ENCODE assay signal across 18 cellular contexts in genomic region chr2:125959047-125959446, GRCh38.
"Had no signal": no experiment of that assay in that cellular context is flagged by ENCODE, and none has a peak within 500 bp of the region (broad histone marks: within the 10 kb centered on the region; RNA-seq: fewer than 3 reads in every experiment).

No MANE protein-coding gene starts in this region.

- H3K4me1 Mint-ChIP-seq: naive thymus-derived CD4-positive, alpha-beta T cell had no signal

- H3K27me3 Mint-ChIP-seq: naive thymus-derived CD4-positive, alpha-beta T cell had no signal

- ATAC-seq: foreskin keratinocyte; naive thymus-derived CD4-positive, alpha-beta T cell; sciatic nerve had no signal

- H3K9me3 ChIP-seq: colonic mucosa had no signal

- H3K27ac ChIP-seq: colonic mucosa, foreskin keratinocyte, stomach had no signal

- H3K27me3 ChIP-seq: colonic mucosa, foreskin keratinocyte, stomach had no signal

- H3K36me3 ChIP-seq: colonic mucosa, stomach had no signal

- H3K36me3 Mint-ChIP-seq: naive thymus-derived CD4-positive, alpha-beta T cell had no signal

- DNase-seq: colonic mucosa; dermis blood vessel endothelial cell; erythroblast; foreskin keratinocyte; head of caudate nucleus; hippocampal formation; kidney glomerular epithelial cell; naive thymus-derived CD4-positive, alpha-beta T cell; nephron progenitor cell; posterior cingulate gyrus; stimulated activated CD4-positive, alpha-beta T cell treated with anti-CD3 and anti-CD28 coated beads, Interleukin-2, amount 100 ng/mL, for 24 hours; stimulated activated CD4-positive, alpha-beta T cell treated with anti-CD3 and anti-CD28 coated beads, Interleukin-4, amount 100 ng/mL, for 4 hours; stimulated activated naive CD4-positive, alpha-beta T cell; stomach; substantia nigra had no signal

- H3K4me1 ChIP-seq: colonic mucosa, foreskin keratinocyte, stomach had no signal

- FAIRE-seq: endothelial cell of umbilical vein, islet of Langerhans had no signal

- H3K4me3 ChIP-seq: colonic mucosa, stomach had no signal

- H3K4me3 Mint-ChIP-seq: naive thymus-derived CD4-positive, alpha-beta T cell; nephron progenitor cell had no signal

- H3K27ac Mint-ChIP-seq: naive thymus-derived CD4-positive, alpha-beta T cell; nephron progenitor cell had no signal
